Comparison of ENCODE assay signal across 26 cellular contexts in genomic region chr5:133509742-133510079, GRCh38.
DNase-seq lines count a peak whose midpoint lies in the region; ATAC-seq and TF ChIP-seq lines count a peak whose summit lies in the region.
"Had no signal": no experiment of that assay in that cellular context is flagged by ENCODE, and none has a peak within 500 bp of the region (broad histone marks: within the 10 kb centered on the region; RNA-seq: fewer than 3 reads in every experiment).

No MANE protein-coding gene starts in this region.

- peak overlapping the region; percentile 45 for H3K27ac ChIP-seq in parathyroid adenoma
- no peak overlapping the region for H3K27ac ChIP-seq in ascending aorta
- H3K27ac ChIP-seq: body of pancreas, hepatocyte, Peyer's patch, tibial nerve had no signal

- H3K4me3 Mint-ChIP-seq in MCF 10A (ENCODE audit: unreplicated experiment), result no peak overlapping the region
- H3K4me3 Mint-ChIP-seq: activated CD4-positive, alpha-beta T cell treated with anti-CD3 and anti-CD28 coated beads, Interleukin-2, amount 10 ng/mL, durations not matched to agents 24 days and 14 days; activated T-cell treated with anti-CD3 and anti-CD28 coated beads, Interleukin-2, amount 50 U/mL, for 4 hours; CD14-positive monocyte; central memory CD8-positive, alpha-beta T cell; dendritic cell treated with granulocyte-macrophage colony-stimulating factor and Interleukin-4, amounts not matched to agents 40 ng/mL and 50 ng/mL, for 4 days; memory B cell had no signal

- POLR2A ChIA-PET in MCF 10A (lab: Yijun Ruan, JAX), result interaction anchor here (0.6 to 1.1 kb wide), 2 partner anchors 28 to 86 kb away, joined by 3 read pairs; no protein-coding TSS in a partner anchor

- H3K79me2 ChIP-seq in parathyroid adenoma, result peaks cover 3% of the 10 kb centered on the region
- H3K79me2 ChIP-seq: hepatocyte had no signal

- intact Hi-C loops in ascending aorta (cut with DNase I), result no loop called here
- intact Hi-C loops in MCF 10A (cut with micrococcal nuclease), result no loop called here

- no peaks in the 10 kb centered on the region for H3K4me1 Mint-ChIP-seq in MCF 10A (ENCODE audit: insufficient read depth, unreplicated experiment)
- H3K4me1 Mint-ChIP-seq: CD14-positive monocyte; central memory CD8-positive, alpha-beta T cell; memory B cell had no signal

- TF ChIP-seq CTCF in parathyroid adenoma (IDR thresholded peaks at IDR 0.05) (no peak), ascending aorta (IDR thresholded peaks at IDR 0.05) (no peak), MCF 10A (IDR thresholded peaks at IDR 0.05; ENCODE audit: unreplicated experiment) (no peak)

- H3K4me1 ChIP-seq in parathyroid adenoma (peaks cover 31% of the 10 kb centered on the region), ascending aorta (no peaks in the 10 kb centered on the region)
- H3K4me1 ChIP-seq: body of pancreas, HAP-1, Peyer's patch had no signal

- no peak overlapping the region for H3K9ac ChIP-seq in parathyroid adenoma

- H3K4me3 ChIP-seq in parathyroid adenoma (ENCODE audit: low read depth, low read length) (no peak overlapping the region), ascending aorta (no peak overlapping the region)
- H3K4me3 ChIP-seq: body of pancreas, HAP-1, hepatocyte, Peyer's patch, tibial nerve had no signal

- DNase-seq in HS-5 (ENCODE audit: low read depth), result peak; percentile 2
- DNase-seq in amniotic epithelial cell (ENCODE audit: low read depth), result peak; percentile 14
- DNase-seq in islet precursor cell, result peak; percentile 14
- no peak for DNase-seq in ascending aorta (ENCODE audit: low spot score in 2 of 2)
- no peak for DNase-seq in MCF 10A (ENCODE audit: unreplicated experiment)
- DNase-seq: activated CD4-positive, alpha-beta T cell treated with anti-CD3 and anti-CD28 coated beads, Interleukin-2, amount 10 ng/mL, durations not matched to agents 24 days and 14 days; activated gamma-delta T cell treated with Interleukin-2 at 50 U/mL for 16 hours; activated T-cell treated with anti-CD3 and anti-CD28 coated beads, Interleukin-2, amount 50 U/mL, for 4 hours; body of pancreas; IMR-90; NCI-H2107; Peyer's patch; SIG-M5; stimulated activated CD4-positive, alpha-beta T cell treated with anti-CD3 and anti-CD28 coated beads, Interleukin-4, amount 100 ng/mL, for 1 hour; SW 1271 had no signal

- CTCF ChIA-PET in MCF 10A (lab: Yijun Ruan, JAX), result interaction anchor here (0.6 to 1.0 kb wide), 3 partner anchors 16 to 845 kb away, joined by 3 to 4 read pairs (median 3); no protein-coding TSS in a partner anchor

- no peaks in the 10 kb centered on the region for H3K27me3 ChIP-seq in parathyroid adenoma (ENCODE audit: control insufficient read depth, insufficient read depth, low read length)
- no peaks in the 10 kb centered on the region for H3K27me3 ChIP-seq in ascending aorta
- H3K27me3 ChIP-seq: body of pancreas, hepatocyte, Peyer's patch, tibial nerve had no signal

- no peaks in the 10 kb centered on the region for H3K36me3 ChIP-seq in parathyroid adenoma (ENCODE audit: control insufficient read depth, insufficient read depth, low read length)
- H3K36me3 ChIP-seq in ascending aorta, result no peaks in the 10 kb centered on the region
- H3K36me3 ChIP-seq: HAP-1, neutrophil, Peyer's patch, tibial nerve had no signal

- H3K9me3 ChIP-seq in parathyroid adenoma (ENCODE audit: control insufficient read depth, low read length) (no peaks in the 10 kb centered on the region), ascending aorta (no peaks in the 10 kb centered on the region)
- H3K9me3 ChIP-seq: body of pancreas, HAP-1, neutrophil, Peyer's patch, tibial nerve had no signal

- H3K27me3 Mint-ChIP-seq in MCF 10A (ENCODE audit: insufficient read depth, unreplicated experiment), result peaks cover 46% of the 10 kb centered on the region

- ATAC-seq in HG03196 (IDR thresholded peaks at IDR 0.05; ENCODE audit: unreplicated experiment), result no peak
- ATAC-seq: activated T-cell treated with anti-CD3 and anti-CD28 coated beads, Interleukin-2, amount 50 U/mL, for 4 hours; body of pancreas had no signal

- no peak overlapping the region for H3K27ac Mint-ChIP-seq in MCF 10A (ENCODE audit: low read depth, unreplicated experiment)
- H3K27ac Mint-ChIP-seq: activated CD4-positive, alpha-beta T cell treated with anti-CD3 and anti-CD28 coated beads, Interleukin-2, amount 10 ng/mL, durations not matched to agents 24 days and 14 days; dendritic cell treated with granulocyte-macrophage colony-stimulating factor and Interleukin-4, amounts not matched to agents 40 ng/mL and 50 ng/mL, for 4 days; memory B cell; progenitor cell of endocrine pancreas had no signal

- BruUV-seq in MCF 10A (replicated peaks; lab: Mats Ljungman, UMichigan), result no TSS peak

- no peaks in the 10 kb centered on the region for H3K9me3 Mint-ChIP-seq in MCF 10A (ENCODE audit: unreplicated experiment)
- H3K9me3 Mint-ChIP-seq: activated CD4-positive, alpha-beta T cell treated with anti-CD3 and anti-CD28 coated beads, Interleukin-2, amount 10 ng/mL, durations not matched to agents 24 days and 14 days; activated T-cell treated with anti-CD3 and anti-CD28 coated beads, Interleukin-2, amount 50 U/mL, for 4 hours; central memory CD8-positive, alpha-beta T cell; dendritic cell treated with granulocyte-macrophage colony-stimulating factor and Interleukin-4, amounts not matched to agents 40 ng/mL and 50 ng/mL, for 4 days; memory B cell had no signal

- no peaks in the 10 kb centered on the region for H3K36me3 Mint-ChIP-seq in MCF 10A (ENCODE audit: insufficient read depth, unreplicated experiment)
- H3K36me3 Mint-ChIP-seq: CD14-positive monocyte, memory B cell had no signal

- no peak overlapping the region for H3K4me2 ChIP-seq in parathyroid adenoma (ENCODE audit: low read length)
- H3K4me2 ChIP-seq: hepatocyte had no signal

- peak overlapping the region; percentile 69 for H2AFZ ChIP-seq in parathyroid adenoma
- H2AFZ ChIP-seq: hepatocyte had no signal

Comparison
In these comparisons a context has a peak if more than half of its experiments do, and no peak if none do; other contexts are left out.
1. DNase-seq: peak in HS-5 (single experiment), amniotic epithelial cell (single experiment) and islet precursor cell (single experiment); none in ascending aorta (0 of 2) and MCF 10A (single experiment).